ENCODE assay signal across 8 cellular contexts in genomic region chr12:2795291-2796186, GRCh38. TPM values are rescaled to one million over a fixed set of nuclear protein-coding genes. Genes with fewer than 3 reads are reported as not detected.
DNase-seq lines count a peak whose midpoint lies in the region; ATAC-seq and TF ChIP-seq lines count a peak whose summit lies in the region.

No MANE protein-coding gene starts in this region.

- intact Hi-C loops in IMR-90 (cut with micrococcal nuclease) (loop anchor here (1.0 kb wide), 1 partner anchor 246 kb away; no protein-coding TSS in a partner anchor), adrenal gland (cut with DNase I) (no loop called here), left ventricle myocardium superior (cut with micrococcal nuclease) (no loop called here), prostate gland (cut with DNase I) (no loop called here)

- TF ChIP-seq POLR2A in IMR-90 (IDR thresholded peaks at IDR 0.05; ENCODE audit: low read depth, low read length): no peak
- TF ChIP-seq POLR2A in adrenal gland (IDR thresholded peaks at IDR 0.05): peak in 1 of 2 donors; percentile 47
- TF ChIP-seq POLR2A in prostate gland (IDR thresholded peaks at IDR 0.05): peak; percentile 74

- peak overlapping the region; percentile 2; the same call in 1 of the 2 replicates for H4K5ac ChIP-seq in IMR-90 (ENCODE audit: low read depth, low read length)

- peaks cover 4% of the 10 kb centered on the region; the same call in 1 of the 2 replicates for H3K4me1 ChIP-seq in IMR-90 (ENCODE audit: control insufficient read depth, insufficient read depth, low read length)
- peaks cover 19 to 24% of the 10 kb centered on the region in 2 donors for H3K4me1 ChIP-seq in adrenal gland (replicated peaks in 1 of 2)
- peaks cover 9% of the 10 kb centered on the region for H3K4me1 ChIP-seq in prostate gland (replicated peaks)
- no peaks in the 10 kb centered on the region for H3K4me1 ChIP-seq in urinary bladder (ENCODE audit: insufficient read depth)

- H2BK120ac ChIP-seq in IMR-90 (ENCODE audit: low read depth, low read length): no peak overlapping the region; the same call in 1 of the 2 replicates

- CTCF ChIA-PET in IMR-90 (lab: Yijun Ruan, JAX): no interaction called here

- H3K36me3 ChIP-seq in IMR-90 (ENCODE audit: control insufficient read depth, insufficient read depth, low read length): peaks cover 28% of the 10 kb centered on the region
- H3K36me3 ChIP-seq in SU-DHL-6 (ENCODE audit: low read length): peaks cover 8% of the 10 kb centered on the region
- peaks cover 0 to 31% of the 10 kb centered on the region in 2 donors for H3K36me3 ChIP-seq in adrenal gland (replicated peaks in 1 of 2)
- peaks cover 0 to 10% of the 10 kb centered on the region in 2 donors for H3K36me3 ChIP-seq in prostate gland
- peaks cover 2% of the 10 kb centered on the region for H3K36me3 ChIP-seq in urinary bladder (ENCODE audit: insufficient read depth)

- POLR2A ChIA-PET in IMR-90 (lab: Charles Lee; ENCODE audit: unreplicated experiment): no interaction called here

- H4K8ac ChIP-seq in IMR-90 (ENCODE audit: low read depth in 2 of 2, low read length in 2 of 2): peak overlapping the region; percentile 17 to 80; a peak in 2 of 4 replicates

- ATAC-seq in GM21526 (IDR thresholded peaks at IDR 0.05; ENCODE audit: low FRiP score, unreplicated experiment): peak; percentile 72
- peak; percentile 88 for ATAC-seq in IMR-90 (ENCODE audit: low read depth)
- ATAC-seq in left ventricle myocardium superior: peak; percentile 87

- H3K4me2 ChIP-seq in IMR-90 (ENCODE audit: low read depth, low read length) (peak overlapping the region; percentile 90), SU-DHL-6 (ENCODE audit: low read depth, low read length, poor library complexity, severe bottlenecking) (peak overlapping the region; percentile 87)

- peak overlapping the region; percentile 2; the same call in 1 of the 2 replicates for H3K18ac ChIP-seq in IMR-90 (ENCODE audit: low read depth, low read length)

- H3K9me2 ChIP-seq in SU-DHL-6 (replicated peaks; ENCODE audit: insufficient read depth, low read length): no peaks in the 10 kb centered on the region

- no peak overlapping the region for H2BK15ac ChIP-seq in IMR-90 (ENCODE audit: low read depth, low read length)

- H3K27ac ChIP-seq in IMR-90 (ENCODE audit: insufficient read depth, low read length) (peak overlapping the region; percentile 61), SU-DHL-6 (ENCODE audit: low read depth, low read length) (no peak overlapping the region), adrenal gland (peak overlapping the region in 3 of 5 donors; percentile 26 to 85 (median 84)), prostate gland (peak overlapping the region; percentile 87 to 92), urinary bladder (ENCODE audit: low read depth) (no peak overlapping the region)

- peak overlapping the region; percentile 17; the same call in 1 of the 2 replicates for H3K56ac ChIP-seq in IMR-90 (ENCODE audit: extremely low read depth, insufficient read depth, low read length)

- peaks cover 8% of the 10 kb centered on the region; the same call in 1 of the 2 replicates for H3K9me1 ChIP-seq in IMR-90 (ENCODE audit: insufficient read depth, low read length)

- H4K20me1 ChIP-seq in IMR-90 (ENCODE audit: insufficient read depth, low read length) (peaks cover 21% of the 10 kb centered on the region; the same call in 1 of the 2 replicates), SU-DHL-6 (ENCODE audit: low read depth, low read length) (no peaks in the 10 kb centered on the region; the same call in 1 of the 2 replicates)

- H4K91ac ChIP-seq in IMR-90 (ENCODE audit: insufficient read depth, low read depth, low read length): peak overlapping the region; percentile 42

- H2AK5ac ChIP-seq in IMR-90 (ENCODE audit: low read depth, low read length): peak overlapping the region; percentile 5

- H3K4ac ChIP-seq in IMR-90 (ENCODE audit: low read depth, low read length): peak overlapping the region; percentile 65

- peak overlapping the region; percentile 49 for H2BK5ac ChIP-seq in IMR-90 (ENCODE audit: low read depth, low read length, poor library complexity, severe bottlenecking)

- TF ChIP-seq CTCF in IMR-90 (conservative IDR thresholded peaks at IDR 0.05; ENCODE audit: low read depth, low read length): no peak
- no peak for TF ChIP-seq CTCF in SU-DHL-6 (IDR thresholded peaks at IDR 0.05; ENCODE audit: insufficient read depth, low read length, poor library complexity, severe bottlenecking)
- no peak for TF ChIP-seq CTCF in adrenal gland (IDR thresholded peaks at IDR 0.05)
- no peak for TF ChIP-seq CTCF in prostate gland (IDR thresholded peaks at IDR 0.05)

- in situ Hi-C loops in IMR-90 (cut with MboI; ENCODE audit: low sequenced_read_pairs): no loop called here

- H3K4me3 ChIP-seq in IMR-90 (ENCODE audit: insufficient read depth, low read depth, low read length) (peak overlapping the region; percentile 60), SU-DHL-6 (ENCODE audit: insufficient read depth, low read length, poor library complexity, severe bottlenecking) (peak overlapping the region; percentile 66), adrenal gland (peak overlapping the region in 3 of 4 donors; percentile 42 to 84 (median 76)), prostate gland (peak overlapping the region; percentile 77 to 83), urinary bladder (ENCODE audit: low read depth, low read length) (peak overlapping the region; percentile 95)

- no peak for TF ChIP-seq RAD21 in IMR-90 (IDR thresholded peaks at IDR 0.05; ENCODE audit: low read length)

- H3K79me1 ChIP-seq in IMR-90 (ENCODE audit: low read depth in 1 of 2, low read length in 2 of 2): peaks cover 33 to 36% of the 10 kb centered on the region in 2 experiments

- H3K9me3 ChIP-seq in IMR-90 (ENCODE audit: control insufficient read depth, insufficient read depth, low read length) (no peaks in the 10 kb centered on the region), SU-DHL-6 (ENCODE audit: insufficient read depth, low read length) (no peaks in the 10 kb centered on the region), adrenal gland (replicated peaks in 1 of 3) (no peaks in the 10 kb centered on the region), prostate gland (no peaks in the 10 kb centered on the region)

- dilution Hi-C loops in IMR-90 (cut with HindIII; ENCODE audit: low sequenced_read_pairs, unreplicated experiment): no loop called here

- WGBS in IMR-90 (ENCODE audit: extremely low coverage in 2 of 2, insufficient read length in 1 of 2), 2 experiments: 0% methylated on average over 62 of the region's 111 CpGs; no CpG with 5 or more reads in 1 of the 2 experiments
- 0 to 1% (median 0%) methylated on average over 28 to 111 of the region's 111 CpGs; no CpG with 5 or more reads in 1 of the 4 donors for WGBS in adrenal gland, 4 donors
- WGBS in prostate gland: under 1% methylated on average over 22 of the region's 111 CpGs
- under 1% methylated on average over 111 of the region's 111 CpGs for WGBS in urinary bladder

- H3K23ac ChIP-seq in IMR-90 (ENCODE audit: low read depth, low read length): peak overlapping the region; percentile 76; the same call in 1 of the 2 replicates

- H3K27me3 ChIP-seq in IMR-90 (ENCODE audit: control insufficient read depth, insufficient read depth, low read length) (no peaks in the 10 kb centered on the region), SU-DHL-6 (ENCODE audit: low read length) (no peaks in the 10 kb centered on the region), adrenal gland (no peaks in the 10 kb centered on the region), prostate gland (replicated peaks; ENCODE audit: insufficient read depth) (no peaks in the 10 kb centered on the region)

- H3K79me2 ChIP-seq in SU-DHL-6 (ENCODE audit: insufficient read depth, low read length): peaks cover 24% of the 10 kb centered on the region

- 0 out of 2 replicates have a peak, but pooled peaks cover 4% of the 10 kb centered on the region for H3F3A ChIP-seq in SU-DHL-6 (ENCODE audit: insufficient read depth)

- peak overlapping the region; percentile 91 for H2AK9ac ChIP-seq in IMR-90 (replicated peaks; ENCODE audit: low read depth, low read length, poor library complexity)

- H2BK20ac ChIP-seq in IMR-90 (ENCODE audit: low read depth, low read length): no peak overlapping the region

- no TSS peak for BruUV-seq in IMR-90 (replicated peaks; lab: Mats Ljungman, UMichigan)

- peak; percentile 65 for DNase-seq in ELF-1 (ENCODE audit: low read depth, low spot score)
- DNase-seq in IMR-90: peak; percentile 41
- peak; percentile 64 to 89 (median 82) for DNase-seq in adrenal gland
- peak; percentile 91 for DNase-seq in left ventricle myocardium superior
- peak; percentile 78 for DNase-seq in prostate gland (ENCODE audit: low spot score)

- peak overlapping the region; percentile 88 for H2AFZ ChIP-seq in IMR-90 (replicated peaks; ENCODE audit: low read length, poor library complexity)
- H2AFZ ChIP-seq in SU-DHL-6 (ENCODE audit: low read depth, low read length, severe bottlenecking): peak overlapping the region; percentile 53

- peak overlapping the region; percentile 80 for H3K9ac ChIP-seq in IMR-90 (ENCODE audit: low read depth, low read length)
- peak overlapping the region; percentile 79 for H3K9ac ChIP-seq in SU-DHL-6 (ENCODE audit: low read length)

- peak overlapping the region; percentile 84 for H3K14ac ChIP-seq in IMR-90 (replicated peaks; ENCODE audit: low read depth, low read length)

RNA-seq across cellular contexts. Expression of gene FKBP4, which starts 0.8 kb away (rescaled TPM):
- total RNA-seq in IMR-90 (2012; rRNA removed): 36.0 and 44.2 TPM in 2 replicates
- polyA plus RNA-seq in IMR-90 (2012; rRNA removed): 31.4 and 35.7 TPM in 2 replicates
- 15.7 and 19.1 TPM in 2 replicates for polyA plus RNA-seq in IMR-90 (2012; cell fraction: cytosol; rRNA removed)
- polyA plus RNA-seq in IMR-90 (2012; cell fraction: nucleus; rRNA removed; ENCODE audit: low replicate concordance): 19.1 and 24.9 TPM in 2 replicates
- total RNA-seq in adrenal gland: 100 to 1,000 TPM in 1 of 8 donors, 10 to 100 TPM in 7; 29.8 to 110 (median 55.1) TPM
- 10 to 100 TPM; 18.9 to 83.4 (median 26.5) TPM for polyA plus RNA-seq in adrenal gland
- 59.0 TPM for total RNA-seq in left ventricle myocardium superior
- 10 to 100 TPM; 55.2 to 87.0 TPM for total RNA-seq in prostate gland
- 27.9 TPM for total RNA-seq in urinary bladder
- polyA plus RNA-seq in urinary bladder: 43.7 TPM

RNA-seq across cellular contexts. Expression of gene ITFG2, which starts 16.9 kb away (rescaled TPM):
- total RNA-seq in IMR-90 (2012; rRNA removed) (20.0 and 20.3 TPM in 2 replicates), adrenal gland (10 to 100 TPM; 20.3 to 46.2 (median 25.5) TPM), left ventricle myocardium superior (14.7 TPM), prostate gland (10 to 100 TPM; 41.5 to 46.5 TPM), urinary bladder (23.2 TPM)
- polyA plus RNA-seq in IMR-90 (2012; rRNA removed) (23.2 and 25.5 TPM in 2 replicates), adrenal gland (10 to 100 TPM; 28.8 to 63.0 (median 47.7) TPM), urinary bladder (27.2 TPM)
- polyA plus RNA-seq in IMR-90 (2012; cell fraction: cytosol; rRNA removed): 12.3 and 33.6 TPM in 2 replicates
- 88.1 and 99.1 TPM in 2 replicates for polyA plus RNA-seq in IMR-90 (2012; cell fraction: nucleus; rRNA removed; ENCODE audit: low replicate concordance)

RNA-seq across cellular contexts. Expression of gene NRIP2, which starts 39.3 kb away (rescaled TPM):
- 0.18 and 0.28 TPM in 2 replicates for total RNA-seq in IMR-90 (2012; rRNA removed)
- polyA plus RNA-seq in IMR-90 (2012; rRNA removed): 0.19 and 0.27 TPM in 2 replicates
- 0.01 and 0.27 TPM in 2 replicates for polyA plus RNA-seq in IMR-90 (2012; cell fraction: cytosol; rRNA removed)
- polyA plus RNA-seq in IMR-90 (2012; cell fraction: nucleus; rRNA removed; ENCODE audit: low replicate concordance): 0.14 and 0.28 TPM in 2 replicates
- 1 to 10 TPM in 7 of 8 donors, under 1 TPM in 1; 0.87 to 9.1 (median 2.5) TPM for total RNA-seq in adrenal gland
- 1 to 10 TPM; 1.9 to 5.9 (median 5.5) TPM for polyA plus RNA-seq in adrenal gland
- 1.1 TPM for total RNA-seq in left ventricle myocardium superior
- 1 to 10 TPM in 1 of 2 donors, under 1 TPM in 1; 0.18 to 8.7 TPM for total RNA-seq in prostate gland
- total RNA-seq in urinary bladder: 1.7 TPM
- 4.3 TPM for polyA plus RNA-seq in urinary bladder

Comparison
In these comparisons a context has a peak if more than half of its experiments do, and no peak if none do; other contexts are left out.
1. DNase-seq: peak in every context shown above with its lines; median percentile 91 in left ventricle myocardium superior; 82 in adrenal gland; 78 in prostate gland; 65 in ELF-1; 41 in IMR-90.
2. H3K27ac ChIP-seq: peak in IMR-90 (single experiment), adrenal gland (3 of 5) and prostate gland (2 of 2); none in SU-DHL-6 (single experiment) and urinary bladder (single experiment).
3. Peak in every context shown above with its lines, with median percentiles within 50 percentile points of each other: ATAC-seq and H3K4me3 ChIP-seq.